In genomic region chr2:144533221-144533620, GRCh38 we compare ENCODE assay signal across 32 cellular contexts.
"Had no signal": no experiment of that assay in that cellular context is flagged by ENCODE, and none has a peak within 500 bp of the region (broad histone marks: within the 10 kb centered on the region; RNA-seq: fewer than 3 reads in every experiment).

No MANE protein-coding gene starts in this region.

- ATAC-seq: activated CD8-positive, alpha-beta T cell treated with anti-CD3 and anti-CD28 coated beads for 36 hours; activated T-cell treated with anti-CD3 and anti-CD28 coated beads, Interleukin-2, amount 50 U/mL, for 72 hours; activated T-helper 17 cell treated with anti-CD3 and anti-CD28 coated beads, Interleukin-2, amount 50 U/mL, for 72 hours had no signal

- H3K4me3 ChIP-seq: cardiac muscle cell, MG63, SJCRH30, SK-N-MC had no signal

- H3K36me3 ChIP-seq: brain microvascular endothelial cell, cardiac muscle cell, MG63, SJCRH30 had no signal

- DNase-seq: activated CD4-positive, alpha-beta T cell treated with anti-CD3 and anti-CD28 coated beads, Interleukin-2, amount 10 ng/mL, durations not matched to agents 24 days and 14 days; activated CD4-positive, alpha-beta T cell treated with anti-CD3 and anti-CD28 coated beads, Interleukin-2, amount 50 U/mL, for 4 hours; activated CD8-positive, alpha-beta T cell treated with anti-CD3 and anti-CD28 coated beads for 36 hours; activated effector memory CD4-positive, alpha-beta T cell treated with anti-CD3 and anti-CD28 coated beads, Interleukin-2, amount 50 U/mL, for 16 hours; activated naive CD4-positive, alpha-beta T cell; activated naive CD4-positive, alpha-beta T cell treated with anti-CD3 and anti-CD28 coated beads, Interleukin-2, amount 50 U/mL, for 16 hours; activated naive CD8-positive, alpha-beta T cell treated with anti-CD3 and anti-CD28 coated beads for 36 hours; activated T-cell treated with anti-CD3 and anti-CD28 coated beads, Interleukin-2, amount 50 U/mL, for 1 hour; activated T-cell treated with anti-CD3 and anti-CD28 coated beads, Interleukin-2, amount 50 U/mL, for 72 hours; amniotic stem cell; brain microvascular endothelial cell; Kasumi-1; KG1; MG63; NCI-H1048; NCI-H1105 treated with DMSO at 0.1 percent for 48 hours; NCI-H1436; NCI-H1694; NCI-H1930; NCI-H2081 treated with DMSO at 0.1 percent for 48 hours; NCI-H345; NCI-H524 treated with DMSO at 0.1 percent for 48 hours; NCI-H748 treated with DMSO at 0.1 percent for 48 hours; NK-92 treated with Interleukin-12 subunit alpha and Interleukin-12 subunit beta, amount 100 ng/mL, for 24 hours; OCI-M1; SHP77; SJCRH30; T1000 had no signal

- H3K27me3 ChIP-seq: brain microvascular endothelial cell, cardiac muscle cell, MG63, SJCRH30 had no signal

- H3K27ac ChIP-seq: brain microvascular endothelial cell, cardiac muscle cell, SJCRH30, SK-N-MC had no signal

- H3K4me1 ChIP-seq: SJCRH30 had no signal

- H3K9me3 ChIP-seq: MG63 had no signal

- FAIRE-seq: TTC549 had no signal
